Comparison of ENCODE assay signal across 1 cellular context in the genomic region with DNA sequence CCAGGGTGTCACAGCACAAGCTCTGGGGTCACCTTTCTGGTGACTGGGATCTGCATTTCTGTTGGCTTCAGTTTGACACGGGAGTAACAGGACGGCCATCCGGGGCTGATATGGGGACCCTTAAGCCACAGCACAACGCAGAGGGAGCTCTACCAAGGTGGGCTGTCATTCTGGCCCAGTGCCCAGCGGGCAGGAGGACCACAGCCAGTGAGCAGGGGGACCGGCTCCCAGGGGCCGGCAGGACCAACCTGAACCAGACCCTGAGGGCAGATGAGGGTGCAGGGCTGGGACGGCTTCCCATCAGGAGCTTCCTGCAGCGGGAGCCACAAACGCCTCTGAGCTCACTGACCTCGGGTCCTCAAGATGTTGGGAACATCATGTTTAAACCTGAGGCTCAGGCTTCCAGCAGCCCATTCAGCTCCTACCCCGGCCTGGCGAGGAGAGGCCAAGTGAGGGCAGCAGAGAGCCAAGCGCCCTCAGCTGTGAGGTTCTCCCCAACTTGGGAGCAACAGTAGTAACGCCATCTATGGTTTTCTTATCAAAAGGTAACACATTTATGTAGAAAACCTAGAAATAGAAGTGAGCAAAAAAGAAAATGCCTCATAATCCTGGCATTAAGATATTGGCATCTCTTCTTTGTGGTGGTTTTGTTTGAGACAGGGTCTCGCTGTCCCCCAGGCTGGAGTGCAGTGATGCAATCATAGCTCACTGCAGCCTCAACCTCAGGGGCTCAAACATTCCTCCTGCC.
TF ChIP-seq lines count a peak whose summit lies in the region.

No MANE protein-coding gene starts in this region.

TF ChIP-seq in H1, 55 proteins besides CTCF, POLR2A, EP300 and RAD21 (continued from another document):
- TF ChIP-seq, protein P1, sequence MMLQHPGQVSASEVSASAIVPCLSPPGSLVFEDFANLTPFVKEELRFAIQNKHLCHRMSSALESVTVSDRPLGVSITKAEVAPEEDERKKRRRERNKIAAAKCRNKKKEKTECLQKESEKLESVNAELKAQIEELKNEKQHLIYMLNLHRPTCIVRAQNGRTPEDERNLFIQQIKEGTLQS (IDR thresholded peaks at IDR 0.05; ENCODE audit: insufficient read depth, low read depth, low read length), result 0 out of 2 replicates have a peak, but pooled peaks have one; percentile 27
- TF ChIP-seq POLR2AphosphoS5 (IDR thresholded peaks at IDR 0.05; ENCODE audit: low read depth, low read length) (0 out of 2 replicates have a peak, but pooled peaks have one; percentile 39), RNF2 (IDR thresholded peaks at IDR 0.05; ENCODE audit: borderline replicate concordance, low read depth, low read length, missing control alignments, poor library complexity, severe bottlenecking) (no peak), GABPA (IDR thresholded peaks at IDR 0.05; ENCODE audit: borderline replicate concordance, insufficient read depth, low read length) (0 out of 2 replicates have a peak, but pooled peaks have one; percentile 27)
